14 cellular contexts compared by ENCODE assay signal in the genomic region with DNA sequence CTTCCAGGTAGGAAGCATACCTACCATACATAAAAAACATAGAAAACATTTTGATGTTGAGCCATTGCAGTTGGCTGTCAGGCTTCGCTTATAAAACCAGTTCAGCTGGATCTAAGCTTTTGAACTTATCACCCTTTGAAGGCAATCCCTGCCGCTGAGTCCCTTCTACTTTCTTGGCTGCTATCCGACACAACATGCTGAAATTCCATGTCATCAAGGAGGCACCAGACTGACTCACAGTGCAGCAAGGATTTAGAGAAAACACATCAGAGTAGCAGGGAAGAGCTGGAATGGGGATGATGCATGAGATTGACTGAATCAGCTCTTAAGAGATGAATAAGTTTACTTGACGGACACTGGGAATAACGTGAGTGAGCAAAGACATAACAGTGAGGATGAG.
DNase-seq lines count a peak whose midpoint lies in the region; ATAC-seq and TF ChIP-seq lines count a peak whose summit lies in the region.
"Had no signal": no experiment of that assay in that cellular context is flagged by ENCODE, and none has a peak within 500 bp of the region (broad histone marks: within the 10 kb centered on the region; RNA-seq: fewer than 3 reads in every experiment).

No MANE protein-coding gene starts in this region.

- H3K36me3 ChIP-seq in brain microvascular endothelial cell (replicated peaks), result no peaks in the 10 kb centered on the region
- H3K36me3 ChIP-seq: uterus had no signal

- no peaks in the 10 kb centered on the region for H3K27me3 Mint-ChIP-seq in HFFc6 (ENCODE audit: insufficient read depth)
- H3K27me3 Mint-ChIP-seq in stimulated activated naive CD8-positive, alpha-beta T cell treated with anti-CD3 and anti-CD28 coated beads, Interleukin-15, amount 100 ng/mL, for 72 hours, result no peaks in the 10 kb centered on the region
- H3K27me3 Mint-ChIP-seq in activated T-helper 17 cell treated with anti-CD3 and anti-CD28 coated beads, Interleukin-2, amount 50 U/mL, for 72 hours, result peaks cover 4% of the 10 kb centered on the region

- no peak overlapping the region for H3K27ac ChIP-seq in brain microvascular endothelial cell
- H3K27ac ChIP-seq: uterus had no signal

- no peak overlapping the region for H3K4me3 ChIP-seq in brain microvascular endothelial cell (ENCODE audit: low read depth, low read length)
- H3K4me3 ChIP-seq: uterus had no signal

- no peaks in the 10 kb centered on the region; the same call in 1 of the 2 replicates for H3K4me1 Mint-ChIP-seq in HFFc6 (ENCODE audit: low read depth)
- H3K4me1 Mint-ChIP-seq in stimulated activated naive CD8-positive, alpha-beta T cell treated with anti-CD3 and anti-CD28 coated beads, Interleukin-15, amount 100 ng/mL, for 72 hours, result peaks cover 6% of the 10 kb centered on the region
- no peaks in the 10 kb centered on the region for H3K4me1 Mint-ChIP-seq in activated T-helper 17 cell treated with anti-CD3 and anti-CD28 coated beads, Interleukin-2, amount 50 U/mL, for 72 hours

- no peaks in the 10 kb centered on the region for H3K27me3 ChIP-seq in brain microvascular endothelial cell (replicated peaks)
- H3K27me3 ChIP-seq: uterus had no signal

- in situ Hi-C loops in brain microvascular endothelial cell (cut with HindIII; ENCODE audit: low pct_ligation_motif_present, low sequenced_read_pairs), result no loop called here

- no peak for ATAC-seq in stimulated activated naive CD8-positive, alpha-beta T cell treated with anti-CD3 and anti-CD28 coated beads, Interleukin-15, amount 100 ng/mL, for 72 hours
- ATAC-seq in activated T-helper 17 cell treated with anti-CD3 and anti-CD28 coated beads, Interleukin-2, amount 50 U/mL, for 72 hours (replicated peaks), result no peak

- H3K4me3 Mint-ChIP-seq in HFFc6, result no peak overlapping the region
- H3K4me3 Mint-ChIP-seq in stimulated activated naive CD8-positive, alpha-beta T cell treated with anti-CD3 and anti-CD28 coated beads, Interleukin-15, amount 100 ng/mL, for 72 hours, result no peak overlapping the region
- no peak overlapping the region for H3K4me3 Mint-ChIP-seq in activated T-helper 17 cell treated with anti-CD3 and anti-CD28 coated beads, Interleukin-2, amount 50 U/mL, for 72 hours
- H3K4me3 Mint-ChIP-seq: activated naive CD8-positive, alpha-beta T cell treated with anti-CD3 and anti-CD28 coated beads, Interleukin-2, amount 10 ng/mL, durations not matched to agents 7 days and 5 days had no signal

- peaks cover 12% of the 10 kb centered on the region; the same call in 1 of the 2 replicates for H3K9me3 Mint-ChIP-seq in HFFc6
- H3K9me3 Mint-ChIP-seq in stimulated activated naive CD8-positive, alpha-beta T cell treated with anti-CD3 and anti-CD28 coated beads, Interleukin-15, amount 100 ng/mL, for 72 hours, result peaks cover 6 to 10% of the 10 kb centered on the region in 2 donors
- peaks cover 7% of the 10 kb centered on the region for H3K9me3 Mint-ChIP-seq in activated T-helper 17 cell treated with anti-CD3 and anti-CD28 coated beads, Interleukin-2, amount 50 U/mL, for 72 hours

- H3K36me3 Mint-ChIP-seq in HFFc6 (ENCODE audit: low read depth), result no peaks in the 10 kb centered on the region
- no peaks in the 10 kb centered on the region for H3K36me3 Mint-ChIP-seq in activated T-helper 17 cell treated with anti-CD3 and anti-CD28 coated beads, Interleukin-2, amount 50 U/mL, for 72 hours (ENCODE audit: low read depth)

- no peak for TF ChIP-seq CTCF in HFFc6 (IDR thresholded peaks at IDR 0.05)
- TF ChIP-seq CTCF in brain microvascular endothelial cell (IDR thresholded peaks at IDR 0.05; ENCODE audit: low read depth, low read length, missing control alignments), result no peak

- DNase-seq in A172 (ENCODE audit: low spot score), result peak; percentile 60
- DNase-seq in HFFc6, result peak; percentile 59
- DNase-seq in brain microvascular endothelial cell, result peak; percentile 75
- DNase-seq in kidney tubule cell (ENCODE audit: low spot score), result peak; percentile 29
- DNase-seq in stimulated activated naive CD8-positive, alpha-beta T cell treated with anti-CD3 and anti-CD28 coated beads, Interleukin-15, amount 100 ng/mL, for 72 hours, result no peak
- DNase-seq in pons (ENCODE audit: low spot score), result no peak
- DNase-seq in activated naive CD4-positive, alpha-beta T cell treated with Interleukin-2 at 50 U/mL for 16 hours, result no peak
- DNase-seq: activated CD4-positive, alpha-beta T cell treated with anti-CD3 and anti-CD28 coated beads, Interleukin-2, amount 50 U/mL, for 48 hours; activated naive CD8-positive, alpha-beta T cell treated with anti-CD3 and anti-CD28 coated beads, Interleukin-2, amount 10 ng/mL, durations not matched to agents 7 days and 5 days; AML-193; left cardiac atrium; SW 1271; uterus had no signal

- no peak overlapping the region for H3K27ac Mint-ChIP-seq in HFFc6
- no peak overlapping the region for H3K27ac Mint-ChIP-seq in stimulated activated naive CD8-positive, alpha-beta T cell treated with anti-CD3 and anti-CD28 coated beads, Interleukin-15, amount 100 ng/mL, for 72 hours
- no peak overlapping the region for H3K27ac Mint-ChIP-seq in activated T-helper 17 cell treated with anti-CD3 and anti-CD28 coated beads, Interleukin-2, amount 50 U/mL, for 72 hours
- H3K27ac Mint-ChIP-seq: activated naive CD8-positive, alpha-beta T cell treated with anti-CD3 and anti-CD28 coated beads, Interleukin-2, amount 10 ng/mL, durations not matched to agents 7 days and 5 days had no signal

Comparison
In these comparisons a context has a peak if more than half of its experiments do, and no peak if none do; other contexts are left out.
1. DNase-seq: peak in A172 (single experiment), HFFc6 (single experiment), brain microvascular endothelial cell (single experiment) and kidney tubule cell (single experiment); none in stimulated activated naive CD8-positive, alpha-beta T cell treated with anti-CD3 and anti-CD28 coated beads, Interleukin-15, amount 100 ng/mL, for 72 hours (0 of 2), pons (single experiment) and activated naive CD4-positive, alpha-beta T cell treated with Interleukin-2 at 50 U/mL for 16 hours (single experiment).